Comparison of ENCODE assay signal across 6 cellular contexts in the genomic region with DNA sequence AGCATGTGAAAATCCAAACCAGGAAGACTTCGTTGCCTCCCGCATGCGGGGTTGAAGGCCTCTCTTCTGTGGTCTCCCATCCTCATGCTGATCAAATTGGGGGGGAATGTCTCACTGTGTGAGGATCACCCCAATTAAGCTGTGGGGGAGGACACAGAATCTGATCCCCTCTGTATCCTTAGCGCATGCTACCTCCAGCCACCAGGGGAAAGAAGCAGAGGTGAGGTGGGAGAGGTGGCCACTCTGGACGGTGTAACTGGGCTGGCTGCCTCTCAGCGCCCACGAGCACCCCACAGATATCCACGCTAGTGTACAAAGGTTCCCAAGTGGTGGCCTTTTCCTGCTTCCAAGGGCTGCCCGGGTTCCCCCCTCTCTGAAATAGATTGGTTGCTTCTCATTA.
DNase-seq lines count a peak whose midpoint lies in the region; ATAC-seq, FAIRE-seq and TF ChIP-seq lines count a peak whose summit lies in the region.
"Not testable (repeated sequence)": the region's sequence is repeated elsewhere in the genome, so short reads cannot be mapped to it uniquely, and the experiment has no call there.

No MANE protein-coding gene starts in this region.

- not testable (repeated sequence) for FAIRE-seq in A549 (lab: Jason Lieb, UNC); HepG2 (lab: Jason Lieb, UNC)

- not testable (repeated sequence) for H4K20me1 ChIP-seq in HepG2 (ENCODE audit: insufficient read depth, low read length)

- not testable (repeated sequence) for H3K9me3 Mint-ChIP-seq in WTC11; natural killer cell treated with Interleukin-12 subunit alpha and Interleukin-12 subunit beta and Interleukin-15 and Interleukin-18, amount 100 ng/mL, for 72 hours

- not testable (repeated sequence) for H3K27me3 ChIP-seq in HepG2 (ENCODE audit: control insufficient read depth in 1 of 2, insufficient read depth in 2 of 2, low read length in 2 of 2); upper lobe of right lung

- intact Hi-C loops in HepG2 (cut with micrococcal nuclease; ENCODE audit: unreplicated experiment); upper lobe of right lung (cut with DNase I): not testable (repeated sequence)

- CTCF ChIA-PET in A549 (lab: Yijun Ruan, JAX); WTC11 (lab: Charles Lee); HepG2 (lab: Yijun Ruan, JAX; ENCODE audit: low intra/inter-chr PET ratio, low total read pairs): not testable (repeated sequence)

- not testable (repeated sequence) for H3K9ac ChIP-seq in HepG2 (ENCODE audit: insufficient read depth, low read depth, low read length)

- not testable (repeated sequence) for H3K4me3 ChIP-seq in A549; HepG2 (replicated peaks in 1 of 3; ENCODE audit: insufficient read depth in 1 of 3, low read depth in 2 of 3, low read length in 3 of 3); upper lobe of right lung

- not testable (repeated sequence) for H3K79me2 ChIP-seq in HepG2 (ENCODE audit: insufficient read depth, low read length)

- H3K4me1 ChIP-seq in A549; HepG2 (ENCODE audit: insufficient read depth, low read length); upper lobe of right lung: not testable (repeated sequence)

- not testable (repeated sequence) for H3K9me3 ChIP-seq in A549, upper lobe of right lung
- peaks cover 11% of the 10 kb centered on the region for H3K9me3 ChIP-seq in HepG2 (ENCODE audit: low read length)

- WGBS in A549 (ENCODE audit: missing lambda C conversion rate) = 72% methylated on average over 4 of the region's 9 CpGs
- no CpG with 5 or more reads among the region's 9 CpGs for WGBS in HepG2 (ENCODE audit: low lambda C conversion rate)

- not testable (repeated sequence) for TF ChIP-seq EP300 in A549 (IDR thresholded peaks at IDR 0.05); HepG2 (IDR thresholded peaks at IDR 0.05; ENCODE audit: low read depth in 2 of 2, low read length in 2 of 2); HepG2 (CRISPR knock-in tag; IDR thresholded peaks at IDR 0.05; ENCODE audit: borderline replicate concordance)

- H2AFZ ChIP-seq in HepG2 (ENCODE audit: low read length) = not testable (repeated sequence)

- H3K27ac ChIP-seq in A549; HepG2 (ENCODE audit: extremely low read length, insufficient read depth, low read length); upper lobe of right lung: not testable (repeated sequence)

- TF ChIP-seq CTCF in A549 (IDR thresholded peaks at IDR 0.05); WTC11 (IDR thresholded peaks at IDR 0.05); HepG2 (CRISPR knock-in tag; IDR thresholded peaks at IDR 0.05); upper lobe of right lung (IDR thresholded peaks at IDR 0.05): not testable (repeated sequence)

- DNase-seq in A549 (ENCODE audit: low read depth in 1 of 2, low spot score in 1 of 2); WTC11 (ENCODE audit: low spot score); HepG2 (ENCODE audit: low spot score); natural killer cell treated with Interleukin-12 subunit alpha and Interleukin-12 subunit beta and Interleukin-15 and Interleukin-18, amount 100 ng/mL, for 72 hours (ENCODE audit: low spot score); stimulated activated naive CD8-positive, alpha-beta T cell treated with anti-CD3 and anti-CD28 coated beads, Interleukin-15, Interleukin-2, amounts not matched to agents 100 U/mL and 50 U/mL, for 24 hours; upper lobe of right lung: not testable (repeated sequence)

- not testable (repeated sequence) for H3K27me3 Mint-ChIP-seq in WTC11 (ENCODE audit: low read depth); natural killer cell treated with Interleukin-12 subunit alpha and Interleukin-12 subunit beta and Interleukin-15 and Interleukin-18, amount 100 ng/mL, for 72 hours

- TF ChIP-seq RAD21 in A549 (conservative IDR thresholded peaks at IDR 0.05 in 1 of 2, IDR thresholded peaks at IDR 0.05 in 1 of 2); HepG2 (CRISPR knock-in tag; IDR thresholded peaks at IDR 0.05): not testable (repeated sequence)

- BruUV-seq in HepG2 (replicated peaks; lab: Mats Ljungman, UMichigan) = not testable (repeated sequence)

- in situ Hi-C loops in HepG2 (cut with HindIII; ENCODE audit: extremely low pct_ligation_motif_present, low pct_unique_long_range_greater_than_20kb) = not testable (repeated sequence)

- TF ChIP-seq POLR2A in A549 (IDR thresholded peaks at IDR 0.05; ENCODE audit: low read length); HepG2 (IDR thresholded peaks at IDR 0.05; ENCODE audit: insufficient read depth in 1 of 2, low read depth in 2 of 2, low read length in 2 of 2): not testable (repeated sequence)

- POLR2A ChIA-PET in A549 (lab: Yijun Ruan, JAX); WTC11 (lab: Charles Lee); HepG2 (lab: Yijun Ruan, JAX): not testable (repeated sequence)

- H3K4me1 Mint-ChIP-seq in WTC11; natural killer cell treated with Interleukin-12 subunit alpha and Interleukin-12 subunit beta and Interleukin-15 and Interleukin-18, amount 100 ng/mL, for 72 hours (ENCODE audit: low read depth in 2 of 2): not testable (repeated sequence)

- H3K36me3 ChIP-seq in HepG2 (replicated peaks in 1 of 2; ENCODE audit: control insufficient read depth in 1 of 2, insufficient read depth in 2 of 2, low read length in 2 of 2); upper lobe of right lung: not testable (repeated sequence)

- not testable (repeated sequence) for H3K4me2 ChIP-seq in A549; HepG2 (ENCODE audit: low read depth, low read length)

- H3K4me3 Mint-ChIP-seq in WTC11; natural killer cell treated with Interleukin-12 subunit alpha and Interleukin-12 subunit beta and Interleukin-15 and Interleukin-18, amount 100 ng/mL, for 72 hours: not testable (repeated sequence)

- ATAC-seq in A549 (peak; percentile 63 to 67; a peak in 5 of 6 replicates), WTC11 (peak; percentile 47), HepG2 (peak; percentile 54), upper lobe of right lung (peak; percentile 25)
- peak; percentile 32 to 38 for ATAC-seq in natural killer cell treated with Interleukin-12 subunit alpha and Interleukin-12 subunit beta and Interleukin-15 and Interleukin-18, amount 100 ng/mL, for 72 hours
- ATAC-seq in stimulated activated naive CD8-positive, alpha-beta T cell treated with anti-CD3 and anti-CD28 coated beads, Interleukin-15, Interleukin-2, amounts not matched to agents 100 U/mL and 50 U/mL, for 24 hours = peak; percentile 28

- H3K36me3 Mint-ChIP-seq in WTC11 = peaks cover 11% of the 10 kb centered on the region
- not testable (repeated sequence) for H3K36me3 Mint-ChIP-seq in natural killer cell treated with Interleukin-12 subunit alpha and Interleukin-12 subunit beta and Interleukin-15 and Interleukin-18, amount 100 ng/mL, for 72 hours

- H3K27ac Mint-ChIP-seq in WTC11; natural killer cell treated with Interleukin-12 subunit alpha and Interleukin-12 subunit beta and Interleukin-15 and Interleukin-18, amount 100 ng/mL, for 72 hours: not testable (repeated sequence)
